8 cellular contexts compared by ENCODE assay signal in the genomic region with DNA sequence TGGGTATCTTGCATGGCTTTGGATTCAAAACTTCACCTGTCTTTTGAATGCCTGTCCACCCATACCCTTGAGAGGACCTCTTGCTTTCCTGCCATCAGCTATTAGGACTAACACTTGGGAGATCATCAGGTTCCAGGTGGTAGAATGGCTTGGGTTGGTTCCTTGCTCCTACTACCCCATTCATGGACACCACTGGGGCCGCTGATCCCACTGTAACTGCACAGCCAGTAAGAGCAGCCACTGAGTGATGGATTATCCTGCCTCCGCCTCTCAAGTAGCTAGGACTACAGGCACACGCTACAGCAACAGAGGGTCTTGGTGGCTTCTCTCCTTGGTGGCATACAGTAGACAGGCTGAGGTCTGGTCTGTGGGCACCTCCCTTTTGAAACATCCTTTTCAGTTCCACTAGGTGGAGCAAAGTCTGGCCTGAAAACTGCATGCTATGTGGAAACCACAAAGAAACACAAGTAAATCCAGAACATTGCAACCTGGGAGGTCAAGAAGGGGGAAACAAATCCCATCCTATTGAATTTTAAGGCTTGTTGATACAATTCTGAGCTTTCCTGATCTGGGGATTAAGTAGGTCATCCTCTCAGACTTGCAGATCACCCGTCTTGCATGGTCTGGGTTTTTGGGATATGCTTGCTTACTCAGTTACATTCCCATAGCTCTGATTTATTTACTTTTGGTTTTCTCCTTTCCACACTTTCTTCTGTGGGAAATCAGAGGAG. TPM values are rescaled to one million over a fixed set of nuclear protein-coding genes. Genes with fewer than 3 reads are reported as not detected.
DNase-seq lines count a peak whose midpoint lies in the region; ATAC-seq and TF ChIP-seq lines count a peak whose summit lies in the region.

No MANE protein-coding gene starts in this region.

- no peaks in the 10 kb centered on the region for H3K27me3 ChIP-seq in BJ (ENCODE audit: control insufficient read depth, insufficient read depth, low read length)
- no peaks in the 10 kb centered on the region for H3K27me3 ChIP-seq in SK-N-SH (ENCODE audit: insufficient read depth)
- no peaks in the 10 kb centered on the region for H3K27me3 ChIP-seq in esophagus squamous epithelium
- no peaks in the 10 kb centered on the region for H3K27me3 ChIP-seq in neural cell (ENCODE audit: insufficient read depth, low read depth, low read length)

- no peaks in the 10 kb centered on the region for H3K9me2 ChIP-seq in SK-N-SH
- no peaks in the 10 kb centered on the region for H3K9me2 ChIP-seq in neural cell (ENCODE audit: insufficient read depth, low read length)

- WGBS in SK-N-SH (ENCODE audit: low lambda C conversion rate) = 89% methylated on average over 3 of the region's 4 CpGs
- 65 to 75% methylated on average over 4 of the region's 4 CpGs for WGBS in esophagus squamous epithelium, 2 donors

- H3F3A ChIP-seq in SK-N-SH (replicated peaks; ENCODE audit: insufficient read depth) (peaks cover 12% of the 10 kb centered on the region), neural cell (ENCODE audit: insufficient read depth, low read length, poor library complexity, severe bottlenecking) (no peaks in the 10 kb centered on the region)

- DNase-seq in BJ (ENCODE audit: low read depth) = no peak
- peak; percentile 40 for DNase-seq in GM20000 (ENCODE audit: low spot score)
- DNase-seq in SK-N-SH = peak; percentile 49
- no peak for DNase-seq in esophagus squamous epithelium (lab: John Stamatoyannopoulos, UW)
- no peak for DNase-seq in NCI-H2029 (lab: John Stamatoyannopoulos, UW)
- DNase-seq in NCI-H510A treated with DMSO at 0.1 percent for 48 hours (lab: John Stamatoyannopoulos, UW) = no peak

- CTCF ChIA-PET in BJ (lab: Yijun Ruan, JAX) (interaction anchor here (0.8 to 3.0 kb wide), 20 partner anchors 9 to 485 kb away, joined by 3 to 24 read pairs (median 3); a partner anchor contains a TSS), SK-N-SH (lab: Yijun Ruan, JAX) (interaction anchor here (0.8 to 2.0 kb wide), 12 partner anchors 8 to 149 kb away, joined by 3 to 13 read pairs (median 4); a partner anchor contains a TSS)

- no peak for TF ChIP-seq POLR2A in esophagus squamous epithelium (IDR thresholded peaks at IDR 0.05)

- H3K36me3 ChIP-seq in BJ (ENCODE audit: control insufficient read depth, insufficient read depth, low read length) = no peaks in the 10 kb centered on the region
- no peaks in the 10 kb centered on the region for H3K36me3 ChIP-seq in SK-N-SH (replicated peaks in 1 of 2; ENCODE audit: control insufficient read depth in 1 of 2, insufficient read depth in 2 of 2, low read length in 1 of 2)
- peaks cover 0 to 14% (median 0%) of the 10 kb centered on the region in 3 donors for H3K36me3 ChIP-seq in esophagus squamous epithelium
- no peaks in the 10 kb centered on the region for H3K36me3 ChIP-seq in neural cell (ENCODE audit: insufficient read depth, low read length)

- no peak overlapping the region for H3K9ac ChIP-seq in SK-N-SH
- H3K9ac ChIP-seq in neural cell (ENCODE audit: low read length) = no peak overlapping the region

- TF ChIP-seq CTCF in BJ (IDR thresholded peaks at IDR 0.05; ENCODE audit: insufficient read depth, low read depth, low read length) (peak; percentile 69), GM20000 (IDR thresholded peaks at IDR 0.05; ENCODE audit: extremely low read depth, missing control alignments) (peak; percentile 18), SK-N-SH (IDR thresholded peaks at IDR 0.05) (peak; percentile 71), esophagus squamous epithelium (IDR thresholded peaks at IDR 0.05) (peak; percentile 21 to 59 (median 48)), neural cell (IDR thresholded peaks at IDR 0.05; ENCODE audit: poor library complexity, severe bottlenecking) (peak; percentile 41)

- intact Hi-C loops in esophagus squamous epithelium (cut with DNase I) = loop anchor here (10.0 kb wide), 1 partner anchor 52 kb away; no protein-coding TSS in a partner anchor

- no peak overlapping the region for H2AFZ ChIP-seq in SK-N-SH (ENCODE audit: low read depth)
- no peak overlapping the region for H2AFZ ChIP-seq in neural cell (ENCODE audit: low read depth, low read length)

- H3K79me2 ChIP-seq in SK-N-SH (ENCODE audit: insufficient read depth) (peaks cover 91% of the 10 kb centered on the region), neural cell (replicated peaks; ENCODE audit: insufficient read depth, low read length) (peaks cover 3% of the 10 kb centered on the region)

- H3K9me3 ChIP-seq in SK-N-SH = no peaks in the 10 kb centered on the region
- H3K9me3 ChIP-seq in esophagus squamous epithelium = no peaks in the 10 kb centered on the region
- no peaks in the 10 kb centered on the region for H3K9me3 ChIP-seq in neural cell (ENCODE audit: low read length)

- POLR2A ChIA-PET in BJ (lab: Charles Lee) = interaction anchor here (0.5 kb wide), 1 partner anchor 10 kb away, joined by 3 read pairs; a partner anchor contains a TSS
- POLR2A ChIA-PET in SK-N-SH (lab: Yijun Ruan, JAX) = no interaction called here

- H3K4me1 ChIP-seq in SK-N-SH (ENCODE audit: control insufficient read depth in 1 of 2, insufficient read depth in 2 of 2, low read depth in 1 of 2, low read length in 1 of 2) (peaks cover 2 to 7% of the 10 kb centered on the region in 2 experiments; a peak in 1 of 4 replicates), esophagus squamous epithelium (peaks cover 10 to 63% (median 24%) of the 10 kb centered on the region in 3 donors)

- H3K4me2 ChIP-seq in SK-N-SH (peak overlapping the region; percentile 32; the same call in 1 of the 2 replicates), neural cell (ENCODE audit: low read length) (no peak overlapping the region)

- TF ChIP-seq EP300 in SK-N-SH (IDR thresholded peaks at IDR 0.05; ENCODE audit: borderline replicate concordance in 1 of 2, low read depth in 1 of 2, low read length in 1 of 2) = no peak
- TF ChIP-seq EP300 in neural cell (conservative IDR thresholded peaks at IDR 0.05; ENCODE audit: poor library complexity, severe bottlenecking) = no peak

- TF ChIP-seq RAD21 in SK-N-SH (IDR thresholded peaks at IDR 0.05; ENCODE audit: low read length) (peak; percentile 68), neural cell (conservative IDR thresholded peaks at IDR 0.05) (no peak)

- peak overlapping the region in 1 of 2 experiments; percentile 34; a peak in 1 of 4 replicates for H3K27ac ChIP-seq in SK-N-SH (ENCODE audit: low read depth in 2 of 2, low read length in 1 of 2)
- H3K27ac ChIP-seq in esophagus squamous epithelium = peak overlapping the region; percentile 57 to 91 (median 75)
- no peak overlapping the region for H3K27ac ChIP-seq in neural cell (ENCODE audit: low read length)

- no peak for ATAC-seq in HG03378 (IDR thresholded peaks at IDR 0.05; ENCODE audit: unreplicated experiment)

- H3K4me3 ChIP-seq in BJ (ENCODE audit: low read depth, low read length) = no peak overlapping the region
- no peak overlapping the region for H3K4me3 ChIP-seq in SK-N-SH (ENCODE audit: low read depth in 2 of 2, low read length in 1 of 2)
- H3K4me3 ChIP-seq in esophagus squamous epithelium = no peak overlapping the region
- H3K4me3 ChIP-seq in neural cell (ENCODE audit: low read length) = no peak overlapping the region

- H4K20me1 ChIP-seq in SK-N-SH (ENCODE audit: insufficient read depth) (peaks cover 47% of the 10 kb centered on the region), neural cell (ENCODE audit: insufficient read depth) (no peaks in the 10 kb centered on the region)

TF ChIP-seq in SK-N-SH, 30 proteins besides CTCF, POLR2A, EP300 and RAD21:
- no peak for TF ChIP-seq GABPA (IDR thresholded peaks at IDR 0.05; ENCODE audit: low read depth)
- peak; percentile 50; the same call in 1 of the 2 replicates for TF ChIP-seq SMC3 (IDR thresholded peaks at IDR 0.05; ENCODE audit: low read depth, low read length)
TF ChIP-seq in SK-N-SH: peak in this region for 1.

RNA-seq across cellular contexts. Expression of a gene that starts 9.4 kb away (rescaled TPM):
- 45.3 and 52.4 TPM in 2 replicates for polyA plus RNA-seq in BJ (2011; rRNA removed)
- 45.2 and 70.0 TPM in 2 replicates for polyA minus RNA-seq in BJ (2011; rRNA and poly(A)+ RNA removed)
- polyA plus RNA-seq in SK-N-SH (2012; rRNA removed) = 22.8 and 29.8 TPM in 2 replicates
- 16.7 and 23.9 TPM in 2 replicates for polyA plus RNA-seq in SK-N-SH (2012; cell fraction: cytosol; rRNA removed)
- polyA plus RNA-seq in SK-N-SH (2012; cell fraction: nucleus; rRNA removed) = 11.2 and 13.4 TPM in 2 replicates
- 10 to 100 TPM; 40.6 to 61.4 (median 49.1) TPM for total RNA-seq in esophagus squamous epithelium
- 20.8 and 22.2 TPM in 2 replicates for polyA plus RNA-seq in neural cell
- 70.1 and 75.9 TPM in 2 replicates for polyA minus RNA-seq in neural cell

RNA-seq across cellular contexts. Expression of a gene that starts 38.7 kb away (rescaled TPM):
- polyA plus RNA-seq in BJ (2011; rRNA removed) = 4.3 and 5.6 TPM in 2 replicates
- polyA minus RNA-seq in BJ (2011; rRNA and poly(A)+ RNA removed) = 4.9 and 11.6 TPM in 2 replicates
- 10.2 and 10.6 TPM in 2 replicates for polyA plus RNA-seq in SK-N-SH (2012; rRNA removed)
- 4.6 and 7.4 TPM in 2 replicates for polyA plus RNA-seq in SK-N-SH (2012; cell fraction: cytosol; rRNA removed)
- 26.6 and 27.1 TPM in 2 replicates for polyA plus RNA-seq in SK-N-SH (2012; cell fraction: nucleus; rRNA removed)
- total RNA-seq in esophagus squamous epithelium = 1 to 10 TPM; 1.4 to 7.8 (median 3.6) TPM
- polyA plus RNA-seq in neural cell = 14.9 and 16.0 TPM in 2 replicates
- polyA minus RNA-seq in neural cell = 11.0 and 12.3 TPM in 2 replicates

RNA-seq across cellular contexts. Expression of a gene that starts 38.9 kb away (rescaled TPM):
- polyA plus RNA-seq in BJ (2011; rRNA removed) (8.1 and 10.8 TPM in 2 replicates), SK-N-SH (2012; rRNA removed) (11.2 and 12.5 TPM in 2 replicates), neural cell (51.9 and 56.0 TPM in 2 replicates)
- polyA minus RNA-seq in BJ (2011; rRNA and poly(A)+ RNA removed) = 1.9 TPM in 2 replicates
- polyA plus RNA-seq in SK-N-SH (2012; cell fraction: cytosol; rRNA removed) = 15.5 and 18.3 TPM in 2 replicates
- 4.7 and 5.6 TPM in 2 replicates for polyA plus RNA-seq in SK-N-SH (2012; cell fraction: nucleus; rRNA removed)
- total RNA-seq in esophagus squamous epithelium = 1 to 10 TPM in 3 of 4 donors, under 1 TPM in 1; 0.87 to 5.0 (median 2.2) TPM
- 37.6 and 41.4 TPM in 2 replicates for polyA minus RNA-seq in neural cell

Comparison
In these comparisons a context has a peak if more than half of its experiments do, and no peak if none do; other contexts are left out.
1. DNase-seq: peak in GM20000 (single experiment) and SK-N-SH (single experiment); none in BJ (single experiment), esophagus squamous epithelium (single experiment), NCI-H2029 (single experiment) and NCI-H510A treated with DMSO at 0.1 percent for 48 hours (single experiment).
2. CTCF ChIP-seq: peak in every context shown above with its lines; median percentile 71 in SK-N-SH; 69 in BJ; 48 in esophagus squamous epithelium; 41 in neural cell; 18 in GM20000.